In the genomic region with DNA sequence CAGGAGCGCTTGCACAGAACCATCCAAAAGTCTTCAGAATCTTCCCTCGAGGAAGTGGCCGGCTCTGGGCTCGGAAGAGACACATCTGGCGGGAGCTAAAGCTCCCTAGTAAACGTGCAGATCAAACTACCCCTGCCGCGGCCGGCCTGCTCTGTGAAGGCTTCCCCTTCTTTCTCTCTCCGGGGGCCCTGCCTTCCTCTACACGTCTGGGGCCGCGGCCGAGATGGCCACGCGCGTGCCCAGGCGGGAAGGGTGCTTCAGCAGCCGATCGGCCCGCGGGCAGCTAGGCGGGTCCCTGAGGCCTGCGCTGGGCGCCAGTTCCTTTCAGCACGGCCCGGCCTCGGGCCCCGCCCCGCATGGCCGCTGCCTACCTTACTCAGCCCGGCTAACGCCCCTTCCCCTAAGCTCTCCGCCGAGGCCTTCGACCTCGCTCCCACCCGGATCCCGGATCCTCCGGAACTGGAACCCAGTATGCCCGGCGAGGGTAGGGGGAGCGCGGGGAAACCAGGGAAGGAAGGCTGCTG, we compare ENCODE assay signal across 1 cellular context.
TF ChIP-seq lines count a peak whose summit lies in the region.

No MANE protein-coding gene starts in this region.

TF ChIP-seq in K562, 482 proteins besides CTCF, POLR2A, EP300 and RAD21 (continued from another document):
- TF ChIP-seq, protein P1, sequence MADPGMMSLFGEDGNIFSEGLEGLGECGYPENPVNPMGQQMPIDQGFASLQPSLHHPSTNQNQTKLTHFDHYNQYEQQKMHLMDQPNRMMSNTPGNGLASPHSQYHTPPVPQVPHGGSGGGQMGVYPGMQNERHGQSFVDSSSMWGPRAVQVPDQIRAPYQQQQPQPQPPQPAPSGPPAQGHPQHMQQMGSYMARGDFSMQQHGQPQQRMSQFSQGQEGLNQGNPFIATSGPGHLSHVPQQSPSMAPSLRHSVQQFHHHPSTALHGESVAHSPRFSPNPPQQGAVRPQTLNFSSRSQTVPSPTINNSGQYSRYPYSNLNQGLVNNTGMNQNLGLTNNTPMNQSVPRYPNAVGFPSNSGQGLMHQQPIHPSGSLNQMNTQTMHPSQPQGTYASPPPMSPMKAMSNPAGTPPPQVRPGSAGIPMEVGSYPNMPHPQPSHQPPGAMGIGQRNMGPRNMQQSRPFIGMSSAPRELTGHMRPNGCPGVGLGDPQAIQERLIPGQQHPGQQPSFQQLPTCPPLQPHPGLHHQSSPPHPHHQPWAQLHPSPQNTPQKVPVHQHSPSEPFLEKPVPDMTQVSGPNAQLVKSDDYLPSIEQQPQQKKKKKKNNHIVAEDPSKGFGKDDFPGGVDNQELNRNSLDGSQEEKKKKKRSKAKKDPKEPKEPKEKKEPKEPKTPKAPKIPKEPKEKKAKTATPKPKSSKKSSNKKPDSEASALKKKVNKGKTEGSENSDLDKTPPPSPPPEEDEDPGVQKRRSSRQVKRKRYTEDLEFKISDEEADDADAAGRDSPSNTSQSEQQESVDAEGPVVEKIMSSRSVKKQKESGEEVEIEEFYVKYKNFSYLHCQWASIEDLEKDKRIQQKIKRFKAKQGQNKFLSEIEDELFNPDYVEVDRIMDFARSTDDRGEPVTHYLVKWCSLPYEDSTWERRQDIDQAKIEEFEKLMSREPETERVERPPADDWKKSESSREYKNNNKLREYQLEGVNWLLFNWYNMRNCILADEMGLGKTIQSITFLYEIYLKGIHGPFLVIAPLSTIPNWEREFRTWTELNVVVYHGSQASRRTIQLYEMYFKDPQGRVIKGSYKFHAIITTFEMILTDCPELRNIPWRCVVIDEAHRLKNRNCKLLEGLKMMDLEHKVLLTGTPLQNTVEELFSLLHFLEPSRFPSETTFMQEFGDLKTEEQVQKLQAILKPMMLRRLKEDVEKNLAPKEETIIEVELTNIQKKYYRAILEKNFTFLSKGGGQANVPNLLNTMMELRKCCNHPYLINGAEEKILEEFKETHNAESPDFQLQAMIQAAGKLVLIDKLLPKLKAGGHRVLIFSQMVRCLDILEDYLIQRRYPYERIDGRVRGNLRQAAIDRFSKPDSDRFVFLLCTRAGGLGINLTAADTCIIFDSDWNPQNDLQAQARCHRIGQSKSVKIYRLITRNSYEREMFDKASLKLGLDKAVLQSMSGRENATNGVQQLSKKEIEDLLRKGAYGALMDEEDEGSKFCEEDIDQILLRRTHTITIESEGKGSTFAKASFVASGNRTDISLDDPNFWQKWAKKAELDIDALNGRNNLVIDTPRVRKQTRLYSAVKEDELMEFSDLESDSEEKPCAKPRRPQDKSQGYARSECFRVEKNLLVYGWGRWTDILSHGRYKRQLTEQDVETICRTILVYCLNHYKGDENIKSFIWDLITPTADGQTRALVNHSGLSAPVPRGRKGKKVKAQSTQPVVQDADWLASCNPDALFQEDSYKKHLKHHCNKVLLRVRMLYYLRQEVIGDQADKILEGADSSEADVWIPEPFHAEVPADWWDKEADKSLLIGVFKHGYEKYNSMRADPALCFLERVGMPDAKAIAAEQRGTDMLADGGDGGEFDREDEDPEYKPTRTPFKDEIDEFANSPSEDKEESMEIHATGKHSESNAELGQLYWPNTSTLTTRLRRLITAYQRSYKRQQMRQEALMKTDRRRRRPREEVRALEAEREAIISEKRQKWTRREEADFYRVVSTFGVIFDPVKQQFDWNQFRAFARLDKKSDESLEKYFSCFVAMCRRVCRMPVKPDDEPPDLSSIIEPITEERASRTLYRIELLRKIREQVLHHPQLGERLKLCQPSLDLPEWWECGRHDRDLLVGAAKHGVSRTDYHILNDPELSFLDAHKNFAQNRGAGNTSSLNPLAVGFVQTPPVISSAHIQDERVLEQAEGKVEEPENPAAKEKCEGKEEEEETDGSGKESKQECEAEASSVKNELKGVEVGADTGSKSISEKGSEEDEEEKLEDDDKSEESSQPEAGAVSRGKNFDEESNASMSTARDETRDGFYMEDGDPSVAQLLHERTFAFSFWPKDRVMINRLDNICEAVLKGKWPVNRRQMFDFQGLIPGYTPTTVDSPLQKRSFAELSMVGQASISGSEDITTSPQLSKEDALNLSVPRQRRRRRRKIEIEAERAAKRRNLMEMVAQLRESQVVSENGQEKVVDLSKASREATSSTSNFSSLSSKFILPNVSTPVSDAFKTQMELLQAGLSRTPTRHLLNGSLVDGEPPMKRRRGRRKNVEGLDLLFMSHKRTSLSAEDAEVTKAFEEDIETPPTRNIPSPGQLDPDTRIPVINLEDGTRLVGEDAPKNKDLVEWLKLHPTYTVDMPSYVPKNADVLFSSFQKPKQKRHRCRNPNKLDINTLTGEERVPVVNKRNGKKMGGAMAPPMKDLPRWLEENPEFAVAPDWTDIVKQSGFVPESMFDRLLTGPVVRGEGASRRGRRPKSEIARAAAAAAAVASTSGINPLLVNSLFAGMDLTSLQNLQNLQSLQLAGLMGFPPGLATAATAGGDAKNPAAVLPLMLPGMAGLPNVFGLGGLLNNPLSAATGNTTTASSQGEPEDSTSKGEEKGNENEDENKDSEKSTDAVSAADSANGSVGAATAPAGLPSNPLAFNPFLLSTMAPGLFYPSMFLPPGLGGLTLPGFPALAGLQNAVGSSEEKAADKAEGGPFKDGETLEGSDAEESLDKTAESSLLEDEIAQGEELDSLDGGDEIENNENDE (IDR thresholded peaks at IDR 0.05; ENCODE audit: low read depth, low read length) = no peak
- TF ChIP-seq ARHGAP35 (IDR thresholded peaks at IDR 0.05; ENCODE audit: partially characterized antibody) = no peak
- TF ChIP-seq NFIC (IDR thresholded peaks at IDR 0.05) = no peak
- TF ChIP-seq CBX2 (IDR thresholded peaks at IDR 0.05; ENCODE audit: insufficient read depth, low read length, poor library complexity, severe bottlenecking) = no peak
- TF ChIP-seq, protein P2, sequence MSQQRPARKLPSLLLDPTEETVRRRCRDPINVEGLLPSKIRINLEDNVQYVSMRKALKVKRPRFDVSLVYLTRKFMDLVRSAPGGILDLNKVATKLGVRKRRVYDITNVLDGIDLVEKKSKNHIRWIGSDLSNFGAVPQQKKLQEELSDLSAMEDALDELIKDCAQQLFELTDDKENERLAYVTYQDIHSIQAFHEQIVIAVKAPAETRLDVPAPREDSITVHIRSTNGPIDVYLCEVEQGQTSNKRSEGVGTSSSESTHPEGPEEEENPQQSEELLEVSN (IDR thresholded peaks at IDR 0.05; ENCODE audit: borderline replicate concordance in 1 of 2, extremely low read depth in 1 of 2, insufficient read depth in 1 of 2, insufficient read length in 1 of 2, low read depth in 1 of 2, low read length in 1 of 2, poor library complexity in 1 of 2, severe bottlenecking in 1 of 2) = peak in 1 of 2 experiments; percentile 13
- TF ChIP-seq CBX1 (IDR thresholded peaks at IDR 0.05; ENCODE audit: low read depth) = no peak
- TF ChIP-seq, protein P3, sequence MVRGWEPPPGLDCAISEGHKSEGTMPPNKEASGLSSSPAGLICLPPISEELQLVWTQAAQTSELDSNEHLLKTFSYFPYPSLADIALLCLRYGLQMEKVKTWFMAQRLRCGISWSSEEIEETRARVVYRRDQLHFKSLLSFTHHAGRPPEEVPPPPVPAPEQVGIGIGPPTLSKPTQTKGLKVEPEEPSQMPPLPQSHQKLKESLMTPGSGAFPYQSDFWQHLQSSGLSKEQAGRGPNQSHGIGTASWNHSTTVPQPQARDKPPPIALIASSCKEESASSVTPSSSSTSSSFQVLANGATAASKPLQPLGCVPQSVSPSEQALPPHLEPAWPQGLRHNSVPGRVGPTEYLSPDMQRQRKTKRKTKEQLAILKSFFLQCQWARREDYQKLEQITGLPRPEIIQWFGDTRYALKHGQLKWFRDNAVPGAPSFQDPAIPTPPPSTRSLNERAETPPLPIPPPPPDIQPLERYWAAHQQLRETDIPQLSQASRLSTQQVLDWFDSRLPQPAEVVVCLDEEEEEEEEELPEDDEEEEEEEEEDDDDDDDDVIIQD (CRISPR knock-in tag; IDR thresholded peaks at IDR 0.05) = no peak
- TF ChIP-seq ARID2 (IDR thresholded peaks at IDR 0.05) = no peak
- TF ChIP-seq BRF1 (IDR thresholded peaks at IDR 0.05; ENCODE audit: borderline replicate concordance, extremely low read depth, insufficient read length) = no peak
- TF ChIP-seq KAT2B (IDR thresholded peaks at IDR 0.05; ENCODE audit: low read depth, low read length) = no peak
- TF ChIP-seq RBM39 (optimal IDR thresholded peaks at IDR 0.05; ENCODE audit: low read depth, low read length) = no peak
- TF ChIP-seq ZNF12 (CRISPR knock-in tag; IDR thresholded peaks at IDR 0.05) = 0 out of 2 replicates have a peak, but pooled peaks have one; percentile 39
- no peak for TF ChIP-seq MCM5 (IDR thresholded peaks at IDR 0.05; ENCODE audit: low read depth)
- TF ChIP-seq, protein P4, sequence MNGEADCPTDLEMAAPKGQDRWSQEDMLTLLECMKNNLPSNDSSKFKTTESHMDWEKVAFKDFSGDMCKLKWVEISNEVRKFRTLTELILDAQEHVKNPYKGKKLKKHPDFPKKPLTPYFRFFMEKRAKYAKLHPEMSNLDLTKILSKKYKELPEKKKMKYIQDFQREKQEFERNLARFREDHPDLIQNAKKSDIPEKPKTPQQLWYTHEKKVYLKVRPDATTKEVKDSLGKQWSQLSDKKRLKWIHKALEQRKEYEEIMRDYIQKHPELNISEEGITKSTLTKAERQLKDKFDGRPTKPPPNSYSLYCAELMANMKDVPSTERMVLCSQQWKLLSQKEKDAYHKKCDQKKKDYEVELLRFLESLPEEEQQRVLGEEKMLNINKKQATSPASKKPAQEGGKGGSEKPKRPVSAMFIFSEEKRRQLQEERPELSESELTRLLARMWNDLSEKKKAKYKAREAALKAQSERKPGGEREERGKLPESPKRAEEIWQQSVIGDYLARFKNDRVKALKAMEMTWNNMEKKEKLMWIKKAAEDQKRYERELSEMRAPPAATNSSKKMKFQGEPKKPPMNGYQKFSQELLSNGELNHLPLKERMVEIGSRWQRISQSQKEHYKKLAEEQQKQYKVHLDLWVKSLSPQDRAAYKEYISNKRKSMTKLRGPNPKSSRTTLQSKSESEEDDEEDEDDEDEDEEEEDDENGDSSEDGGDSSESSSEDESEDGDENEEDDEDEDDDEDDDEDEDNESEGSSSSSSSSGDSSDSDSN (IDR thresholded peaks at IDR 0.05; ENCODE audit: borderline replicate concordance in 1 of 2, low read depth in 2 of 2, low read length in 2 of 2) = peak in 1 of 2 experiments; percentile 17; a peak in 1 of 4 replicates
- TF ChIP-seq, protein P5, sequence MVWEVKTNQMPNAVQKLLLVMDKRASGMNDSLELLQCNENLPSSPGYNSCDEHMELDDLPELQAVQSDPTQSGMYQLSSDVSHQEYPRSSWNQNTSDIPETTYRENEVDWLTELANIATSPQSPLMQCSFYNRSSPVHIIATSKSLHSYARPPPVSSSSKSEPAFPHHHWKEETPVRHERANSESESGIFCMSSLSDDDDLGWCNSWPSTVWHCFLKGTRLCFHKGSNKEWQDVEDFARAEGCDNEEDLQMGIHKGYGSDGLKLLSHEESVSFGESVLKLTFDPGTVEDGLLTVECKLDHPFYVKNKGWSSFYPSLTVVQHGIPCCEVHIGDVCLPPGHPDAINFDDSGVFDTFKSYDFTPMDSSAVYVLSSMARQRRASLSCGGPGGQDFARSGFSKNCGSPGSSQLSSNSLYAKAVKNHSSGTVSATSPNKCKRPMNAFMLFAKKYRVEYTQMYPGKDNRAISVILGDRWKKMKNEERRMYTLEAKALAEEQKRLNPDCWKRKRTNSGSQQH (CRISPR knock-in tag; IDR thresholded peaks at IDR 0.05) = no peak
- TF ChIP-seq, protein P6, sequence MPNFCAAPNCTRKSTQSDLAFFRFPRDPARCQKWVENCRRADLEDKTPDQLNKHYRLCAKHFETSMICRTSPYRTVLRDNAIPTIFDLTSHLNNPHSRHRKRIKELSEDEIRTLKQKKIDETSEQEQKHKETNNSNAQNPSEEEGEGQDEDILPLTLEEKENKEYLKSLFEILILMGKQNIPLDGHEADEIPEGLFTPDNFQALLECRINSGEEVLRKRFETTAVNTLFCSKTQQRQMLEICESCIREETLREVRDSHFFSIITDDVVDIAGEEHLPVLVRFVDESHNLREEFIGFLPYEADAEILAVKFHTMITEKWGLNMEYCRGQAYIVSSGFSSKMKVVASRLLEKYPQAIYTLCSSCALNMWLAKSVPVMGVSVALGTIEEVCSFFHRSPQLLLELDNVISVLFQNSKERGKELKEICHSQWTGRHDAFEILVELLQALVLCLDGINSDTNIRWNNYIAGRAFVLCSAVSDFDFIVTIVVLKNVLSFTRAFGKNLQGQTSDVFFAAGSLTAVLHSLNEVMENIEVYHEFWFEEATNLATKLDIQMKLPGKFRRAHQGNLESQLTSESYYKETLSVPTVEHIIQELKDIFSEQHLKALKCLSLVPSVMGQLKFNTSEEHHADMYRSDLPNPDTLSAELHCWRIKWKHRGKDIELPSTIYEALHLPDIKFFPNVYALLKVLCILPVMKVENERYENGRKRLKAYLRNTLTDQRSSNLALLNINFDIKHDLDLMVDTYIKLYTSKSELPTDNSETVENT (CRISPR knock-in tag; IDR thresholded peaks at IDR 0.05) = no peak
- no peak for TF ChIP-seq SAFB (IDR thresholded peaks at IDR 0.05; ENCODE audit: borderline replicate concordance, low read depth, low read length)
- TF ChIP-seq, protein P7, sequence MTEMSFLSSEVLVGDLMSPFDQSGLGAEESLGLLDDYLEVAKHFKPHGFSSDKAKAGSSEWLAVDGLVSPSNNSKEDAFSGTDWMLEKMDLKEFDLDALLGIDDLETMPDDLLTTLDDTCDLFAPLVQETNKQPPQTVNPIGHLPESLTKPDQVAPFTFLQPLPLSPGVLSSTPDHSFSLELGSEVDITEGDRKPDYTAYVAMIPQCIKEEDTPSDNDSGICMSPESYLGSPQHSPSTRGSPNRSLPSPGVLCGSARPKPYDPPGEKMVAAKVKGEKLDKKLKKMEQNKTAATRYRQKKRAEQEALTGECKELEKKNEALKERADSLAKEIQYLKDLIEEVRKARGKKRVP (CRISPR knock-in tag; IDR thresholded peaks at IDR 0.05) = no peak
- no peak for TF ChIP-seq ZNF507 (tag; conservative IDR thresholded peaks at IDR 0.05)
- TF ChIP-seq CHD1 (IDR thresholded peaks at IDR 0.05; ENCODE audit: low read length) = peak; percentile 71
- no peak for TF ChIP-seq ZNF134 (CRISPR knock-in tag; conservative IDR thresholded peaks at IDR 0.05)
- 0 out of 4 replicates have a peak, but pooled peaks of 1 of the 2 experiments have one; percentile 12 for TF ChIP-seq SIN3A (IDR thresholded peaks at IDR 0.05; ENCODE audit: borderline replicate concordance in 2 of 2, control insufficient read depth in 1 of 2, low read depth in 2 of 2, low read length in 2 of 2)
- TF ChIP-seq SNIP1 (IDR thresholded peaks at IDR 0.05; ENCODE audit: low read depth) = no peak
TF ChIP-seq in K562: peak in this region for 10.
